ENCODE assay signal across 10 cellular contexts in the genomic region with DNA sequence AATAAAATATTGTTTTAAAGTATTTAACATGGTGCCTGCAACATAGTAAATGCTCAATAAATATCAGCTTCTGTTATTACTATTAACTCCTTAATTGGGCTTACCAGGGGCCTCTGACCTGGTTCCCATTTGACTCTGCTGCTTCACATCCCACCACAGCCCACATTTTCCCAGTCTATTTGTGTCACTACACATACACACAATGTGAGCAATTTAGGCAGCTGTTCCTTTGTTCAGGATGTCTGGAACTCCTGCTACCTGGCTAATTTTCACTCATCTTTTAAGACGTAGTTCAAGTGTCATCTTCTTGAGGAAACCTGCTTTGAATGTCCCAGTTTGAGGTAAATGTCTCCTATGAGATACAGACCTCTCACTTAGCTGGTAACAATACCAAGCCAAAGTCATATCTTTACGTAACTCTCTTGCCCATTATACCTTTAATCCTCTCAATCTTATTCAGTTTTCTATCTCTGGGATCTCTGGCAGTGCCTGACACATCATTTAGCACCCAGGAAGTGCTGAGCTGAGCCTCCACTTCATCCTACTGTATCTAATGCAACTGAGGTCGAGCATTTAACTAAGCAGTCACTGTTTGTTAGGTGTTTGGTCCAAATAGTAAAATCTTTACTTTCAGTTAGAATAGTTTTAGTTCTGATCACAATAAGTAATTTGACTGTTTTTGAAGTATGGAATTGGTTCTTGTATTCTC. TPM values are rescaled to one million over a fixed set of nuclear protein-coding genes. Genes with fewer than 3 reads are reported as not detected.
A peak's percentile ranks its signal among the peaks of the same experiment; 100 is the strongest.
DNase-seq lines count a peak whose midpoint lies in the region; ATAC-seq, FAIRE-seq and TF ChIP-seq lines count a peak whose summit lies in the region.
"Had no signal": no experiment of that assay in that cellular context is flagged by ENCODE, and none has a peak within 500 bp of the region (broad histone marks: within the 10 kb centered on the region; RNA-seq: fewer than 3 reads in every experiment).

No MANE protein-coding gene starts in this region.

- H3K4me3 ChIP-seq in fibroblast of the aortic adventitia (ENCODE audit: low read depth, low read length), result peak overlapping the region; percentile 46

- no peak for TF ChIP-seq CTCF in fibroblast of the aortic adventitia (IDR thresholded peaks at IDR 0.05; ENCODE audit: insufficient read depth, low read length)

- H3K9me3 ChIP-seq in T-helper 17 cell (ENCODE audit: control insufficient read depth, low read length, poor library complexity, severe bottlenecking), result no peaks in the 10 kb centered on the region

- H3K4me3 Mint-ChIP-seq in activated CD4-positive, alpha-beta T cell treated with anti-CD3 and anti-CD28 coated beads, Interleukin-2, amount 10 ng/mL, durations not matched to agents 7 days and 5 days, result peak overlapping the region; percentile 87
- peak overlapping the region; percentile 96 for H3K4me3 Mint-ChIP-seq in T-helper 17 cell
- H3K4me3 Mint-ChIP-seq in stimulated activated memory B cell treated with anti-CD40 and anti-IgM and Interleukin-4, amounts not matched to agents 10 μg/mL and 1 μg/mL and 100 μg/mL, for 72 hours, result peak overlapping the region; percentile 68

- ATAC-seq in T-helper 17 cell (no peak), GM19467 (IDR thresholded peaks at IDR 0.05; ENCODE audit: unreplicated experiment) (no peak)
- no peak for ATAC-seq in stimulated activated memory B cell treated with anti-CD40 and anti-IgM and Interleukin-4, amounts not matched to agents 10 μg/mL and 1 μg/mL and 100 μg/mL, for 72 hours

- H3K36me3 Mint-ChIP-seq in activated CD4-positive, alpha-beta T cell treated with anti-CD3 and anti-CD28 coated beads, Interleukin-2, amount 10 ng/mL, durations not matched to agents 7 days and 5 days (ENCODE audit: low read depth), result peaks cover 64% of the 10 kb centered on the region
- peaks cover 2% of the 10 kb centered on the region for H3K36me3 Mint-ChIP-seq in T-helper 17 cell (ENCODE audit: low read depth)
- H3K36me3 Mint-ChIP-seq in stimulated activated memory B cell treated with anti-CD40 and anti-IgM and Interleukin-4, amounts not matched to agents 10 μg/mL and 1 μg/mL and 100 μg/mL, for 72 hours, result peaks cover 26% of the 10 kb centered on the region

- H3K27me3 Mint-ChIP-seq in activated CD4-positive, alpha-beta T cell treated with anti-CD3 and anti-CD28 coated beads, Interleukin-2, amount 10 ng/mL, durations not matched to agents 7 days and 5 days, result no peaks in the 10 kb centered on the region
- H3K27me3 Mint-ChIP-seq in T-helper 17 cell, result no peaks in the 10 kb centered on the region
- no peaks in the 10 kb centered on the region for H3K27me3 Mint-ChIP-seq in stimulated activated memory B cell treated with anti-CD40 and anti-IgM and Interleukin-4, amounts not matched to agents 10 μg/mL and 1 μg/mL and 100 μg/mL, for 72 hours
- H3K27me3 Mint-ChIP-seq: progenitor cell of endocrine pancreas had no signal

- H3K9me3 Mint-ChIP-seq in activated CD4-positive, alpha-beta T cell treated with anti-CD3 and anti-CD28 coated beads, Interleukin-2, amount 10 ng/mL, durations not matched to agents 7 days and 5 days, result no peaks in the 10 kb centered on the region
- no peaks in the 10 kb centered on the region for H3K9me3 Mint-ChIP-seq in stimulated activated memory B cell treated with anti-CD40 and anti-IgM and Interleukin-4, amounts not matched to agents 10 μg/mL and 1 μg/mL and 100 μg/mL, for 72 hours

- POLR2A ChIA-PET in activated CD4-positive, alpha-beta T cell treated with anti-CD3 and anti-CD28 coated beads, Interleukin-2, amount 10 ng/mL, durations not matched to agents 7 days and 5 days (lab: Charles Lee), result interaction anchor here (0.5 kb wide), 1 partner anchor 23 kb away, joined by 3 read pairs; no protein-coding TSS in a partner anchor

- no peak for DNase-seq in activated CD4-positive, alpha-beta T cell treated with anti-CD3 and anti-CD28 coated beads, Interleukin-2, amount 10 ng/mL, durations not matched to agents 7 days and 5 days
- DNase-seq in activated CD4-positive, alpha-beta T cell treated with anti-CD3 and anti-CD28 coated beads, Interleukin-2, amount 50 U/mL, for 4 hours, result no peak
- DNase-seq in T-helper 17 cell (no peak), fibroblast of the aortic adventitia (ENCODE audit: low read depth) (no peak), HTR-8/SVneo (ENCODE audit: insufficient read length, low spot score) (no peak), HuH-7 (ENCODE audit: low spot score) (no peak)
- DNase-seq: NCI-H1694 had no signal

- peak overlapping the region; percentile 88 for H3K27ac Mint-ChIP-seq in activated CD4-positive, alpha-beta T cell treated with anti-CD3 and anti-CD28 coated beads, Interleukin-2, amount 10 ng/mL, durations not matched to agents 7 days and 5 days
- H3K27ac Mint-ChIP-seq in T-helper 17 cell, result peak overlapping the region; percentile 99
- peak overlapping the region; percentile 87 for H3K27ac Mint-ChIP-seq in stimulated activated memory B cell treated with anti-CD40 and anti-IgM and Interleukin-4, amounts not matched to agents 10 μg/mL and 1 μg/mL and 100 μg/mL, for 72 hours
- H3K27ac Mint-ChIP-seq: progenitor cell of endocrine pancreas had no signal

- peaks cover 62% of the 10 kb centered on the region for H3K4me1 Mint-ChIP-seq in activated CD4-positive, alpha-beta T cell treated with anti-CD3 and anti-CD28 coated beads, Interleukin-2, amount 10 ng/mL, durations not matched to agents 7 days and 5 days
- H3K4me1 Mint-ChIP-seq in T-helper 17 cell, result peaks cover 60% of the 10 kb centered on the region
- peaks cover 77% of the 10 kb centered on the region for H3K4me1 Mint-ChIP-seq in stimulated activated memory B cell treated with anti-CD40 and anti-IgM and Interleukin-4, amounts not matched to agents 10 μg/mL and 1 μg/mL and 100 μg/mL, for 72 hours

- FAIRE-seq in HTR-8/SVneo (lab: Jason Lieb, UNC), result no peak

- CTCF ChIA-PET in activated CD4-positive, alpha-beta T cell treated with anti-CD3 and anti-CD28 coated beads, Interleukin-2, amount 10 ng/mL, durations not matched to agents 7 days and 5 days (lab: Charles Lee), result no interaction called here

RNA-seq across cellular contexts. Expression of a gene that starts 4.5 kb away (rescaled TPM):
- total RNA-seq in activated CD4-positive, alpha-beta T cell treated with anti-CD3 and anti-CD28 coated beads, Interleukin-2, amount 10 ng/mL, durations not matched to agents 7 days and 5 days, result 10 to 100 TPM; 74.4 to 77.8 TPM
- total RNA-seq in T-helper 17 cell (10 to 100 TPM; 58.4 to 74.5 TPM), fibroblast of the aortic adventitia (ENCODE audit: low replicate concordance) (119 and 393 TPM in 2 replicates)
